In the genomic region with DNA sequence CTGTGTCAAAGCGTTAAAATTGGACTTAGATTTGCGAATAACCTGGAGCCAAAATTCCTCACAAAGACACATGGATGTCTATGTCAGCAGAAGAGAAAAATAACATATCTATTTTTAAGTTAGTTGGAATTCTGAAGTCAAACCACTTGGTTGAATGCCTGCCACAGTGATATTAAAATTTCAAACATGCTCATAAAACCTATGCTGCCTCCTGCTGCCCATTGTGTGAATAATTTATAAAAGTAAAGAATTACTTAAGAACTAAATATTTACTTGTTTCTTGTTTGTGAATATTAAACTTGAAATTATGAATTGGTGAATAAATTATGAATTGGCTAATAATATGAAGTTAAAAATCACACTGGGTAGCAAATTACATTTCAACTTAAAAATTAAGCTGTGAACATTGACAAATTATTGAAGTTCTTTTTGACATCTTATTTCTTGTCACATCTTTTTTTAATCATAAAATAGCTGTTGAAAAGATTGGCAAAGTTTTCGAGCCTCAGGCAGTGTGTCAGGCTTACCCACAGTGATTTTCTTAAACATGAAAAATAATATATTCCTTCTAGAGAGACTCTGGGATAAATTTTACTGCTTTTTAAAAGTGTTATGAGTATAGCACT, we compare ENCODE assay signal across 8 cellular contexts. TPM values are rescaled to one million over a fixed set of nuclear protein-coding genes. Genes with fewer than 3 reads are reported as not detected.
DNase-seq lines count a peak whose midpoint lies in the region; ATAC-seq, FAIRE-seq and TF ChIP-seq lines count a peak whose summit lies in the region.

No MANE protein-coding gene starts in this region.

- no peak overlapping the region for H3K27ac ChIP-seq in colonic mucosa

- H3K27me3 ChIP-seq in colonic mucosa: no peaks in the 10 kb centered on the region

- no peak for FAIRE-seq in H54 (lab: Jason Lieb, UNC)

- H3K9me3 ChIP-seq in colonic mucosa: no peaks in the 10 kb centered on the region

- DNase-seq in EL (peak; percentile 67), M059J (ENCODE audit: low read depth) (peak; percentile 56), colonic mucosa (no peak), myocyte (ENCODE audit: low read depth) (peak; percentile 89), H54 (ENCODE audit: insufficient read length, low spot score) (no peak), COR-L47 (lab: John Stamatoyannopoulos, UW) (no peak)
- no peak for DNase-seq in effector CD8-positive, alpha-beta T cell (lab: John Stamatoyannopoulos, UW)

- ATAC-seq in GM18519 (IDR thresholded peaks at IDR 0.05; ENCODE audit: low FRiP score, unreplicated experiment): no peak

- intact Hi-C loops in colonic mucosa (cut with DNase I): no loop called here

- peaks cover 3% of the 10 kb centered on the region for H3K4me1 ChIP-seq in colonic mucosa

- H3K4me3 ChIP-seq in colonic mucosa: no peak overlapping the region

- peak; percentile 39 for TF ChIP-seq CTCF in colonic mucosa (IDR thresholded peaks at IDR 0.05)

- TF ChIP-seq POLR2A in H54 (IDR thresholded peaks at IDR 0.05; ENCODE audit: low read depth, low read length): no peak

- no peaks in the 10 kb centered on the region for H3K36me3 ChIP-seq in colonic mucosa

- no peak overlapping the region for H3K9ac ChIP-seq in colonic mucosa (ENCODE audit: low read depth in 2 of 2, low read length in 2 of 2)

RNA-seq across cellular contexts. Expression of gene FABP2, which starts 35.4 kb away (rescaled TPM):
- not detected in 2 replicates for total RNA-seq in M059J (2014; rRNA removed; shearing (Covaris generic))
- total RNA-seq in colonic mucosa (10 to 100 TPM; 36.3 to 70.4 TPM), myocyte (not detected in 2 replicates)
- 0.04 TPM for polyA plus RNA-seq in myocyte (2012)

Comparison
In these comparisons a context has a peak if more than half of its experiments do, and no peak if none do; other contexts are left out.
1. DNase-seq: peak in EL (single experiment), M059J (single experiment) and myocyte (single experiment); none in colonic mucosa (single experiment), H54 (single experiment), COR-L47 (single experiment) and effector CD8-positive, alpha-beta T cell (single experiment).
2. RNA of gene FABP2, which starts 35.4 kb away (total RNA-seq): 36.3 to 70.4 TPM in colonic mucosa; not detected in M059J and not detected in myocyte; every median in the first group is over 10 times any median in the second.